ENCODE assay signal across 17 cellular contexts in the genomic region with DNA sequence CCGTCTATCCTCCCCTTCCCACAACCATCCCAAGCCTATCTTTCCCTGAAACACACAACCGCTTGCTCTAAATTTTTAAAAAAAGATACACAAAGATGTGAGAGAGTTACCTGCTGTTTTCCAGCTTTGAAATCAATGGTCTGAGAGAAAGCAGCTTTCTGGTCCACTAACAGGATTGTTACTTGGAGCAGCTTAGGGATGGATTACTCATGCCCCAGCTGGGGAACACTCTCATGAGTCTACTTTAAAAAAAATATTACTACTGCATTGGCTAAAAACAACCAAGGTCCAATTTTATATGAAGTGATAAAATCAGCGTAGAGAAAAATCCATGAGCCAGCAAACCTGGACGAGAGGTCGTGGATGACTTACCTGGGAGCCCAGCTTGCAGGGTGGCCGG. TPM values are rescaled to one million over a fixed set of nuclear protein-coding genes. Genes with fewer than 3 reads are reported as not detected.
"Had no signal": no experiment of that assay in that cellular context is flagged by ENCODE, and none has a peak within 500 bp of the region (broad histone marks: within the 10 kb centered on the region; RNA-seq: fewer than 3 reads in every experiment).

No MANE protein-coding gene starts in this region.

- H3K27ac ChIP-seq: adrenal gland, ascending aorta, gastrocnemius medialis, transverse colon had no signal

- H3K4me3 ChIP-seq: adrenal gland, ascending aorta, gastrocnemius medialis, transverse colon had no signal

- H3K36me3 ChIP-seq: adrenal gland, ascending aorta, gastrocnemius medialis, transverse colon had no signal

- DNase-seq: activated CD4-positive, alpha-beta T cell treated with anti-CD3 and anti-CD28 coated beads for 1 hour; activated CD4-positive, alpha-beta T cell treated with anti-CD3 and anti-CD28 coated beads, Interleukin-2, amount 50 U/mL, for 1 hour; activated CD8-positive, alpha-beta T cell treated with anti-CD3 and anti-CD28 coated beads, Interleukin-2, amount 10 ng/mL, durations not matched to agents 7 days and 5 days; activated gamma-delta T cell; adrenal gland; cortex of kidney; endodermal cell; gastrocnemius medialis; hypothalamus; left ventricle myocardium superior; midbrain; natural killer cell; retina; stimulated activated CD4-positive, alpha-beta T cell treated with anti-CD3 and anti-CD28 coated beads, Interleukin-4, amount 100 ng/mL, for 24 hours; T-helper 1 cell; transverse colon had no signal

- H3K9me3 ChIP-seq: adrenal gland, ascending aorta, gastrocnemius medialis, transverse colon had no signal

- H3K27me3 ChIP-seq: adrenal gland, ascending aorta, gastrocnemius medialis, transverse colon had no signal

- H3K4me1 ChIP-seq: adrenal gland had no signal

RNA-seq across cellular contexts. Expression of a gene that starts 29.6 kb away (rescaled TPM):
- total RNA-seq: activated CD8-positive, alpha-beta T cell treated with anti-CD3 and anti-CD28 coated beads, Interleukin-2, amount 10 ng/mL, durations not matched to agents 7 days and 5 days had no signal
